Comparison of ENCODE assay signal across 22 cellular contexts in the genomic region with DNA sequence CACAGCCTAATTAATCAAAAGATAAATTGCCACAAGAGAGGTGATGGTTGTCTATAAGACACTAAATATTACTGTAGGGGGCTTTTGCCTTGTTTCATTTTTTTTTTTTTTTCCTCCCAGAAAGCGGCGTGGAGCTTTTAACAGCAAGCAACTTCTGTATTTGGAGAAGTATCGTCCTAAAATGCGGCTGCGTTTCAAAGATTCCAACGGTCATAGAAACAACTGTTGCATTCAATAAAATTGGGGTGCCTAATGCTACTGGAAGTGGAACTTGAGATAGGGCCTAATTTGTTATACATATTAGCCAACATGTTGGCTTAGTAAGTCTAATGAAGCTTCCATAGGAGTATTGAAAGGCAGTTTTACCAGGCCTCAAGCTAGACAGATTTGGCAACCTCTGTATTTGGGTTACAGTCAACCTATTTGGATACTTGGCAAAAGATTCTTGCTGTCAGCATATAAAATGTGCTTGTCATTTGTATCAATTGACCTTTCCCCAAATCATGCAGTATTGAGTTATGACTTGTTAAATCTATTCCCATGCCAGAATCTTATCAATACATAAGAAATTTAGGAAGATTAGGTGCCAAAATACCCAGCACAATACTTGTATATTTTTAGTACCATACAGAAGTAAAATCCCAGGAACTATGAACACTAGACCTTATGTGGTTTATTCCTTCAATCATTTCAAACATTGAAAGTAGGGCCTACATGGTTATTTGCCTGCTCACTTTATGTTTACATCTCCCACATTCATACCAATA. TPM values are rescaled to one million over a fixed set of nuclear protein-coding genes. Genes with fewer than 3 reads are reported as not detected.
DNase-seq lines count a peak whose midpoint lies in the region; ATAC-seq, FAIRE-seq and TF ChIP-seq lines count a peak whose summit lies in the region.
"Had no signal": no experiment of that assay in that cellular context is flagged by ENCODE, and none has a peak within 500 bp of the region (broad histone marks: within the 10 kb centered on the region; RNA-seq: fewer than 3 reads in every experiment).

No MANE protein-coding gene starts in this region.

- CTCF ChIA-PET in GM12878 (lab: Yijun Ruan, JAX), result interaction anchor here (1.0 to 2.6 kb wide), 2 partner anchors 18 to 228 kb away, joined by 3 to 8 read pairs; no protein-coding TSS in a partner anchor

- TF ChIP-seq POLR2A in GM12878 (IDR thresholded peaks at IDR 0.05; ENCODE audit: low read depth, low read length), result no peak

- no peak overlapping the region for H3K4me3 ChIP-seq in GM12878
- H3K4me3 ChIP-seq in liver (ENCODE audit: low read depth in 1 of 3, low read length in 3 of 3), result no peak overlapping the region
- H3K4me3 ChIP-seq: BLaER1 treated with 17β-estradiol and CSF1 and Interleukin-3, amounts not matched to agents 10 nM and 100 nM; HAP-1 had no signal

- H3K27ac ChIP-seq in GM12878 (ENCODE audit: control insufficient read depth, insufficient read depth) (no peak overlapping the region), liver (ENCODE audit: low read depth in 1 of 2, low read length in 2 of 2) (peak overlapping the region; percentile 2 to 7)
- H3K27ac ChIP-seq: BLaER1 treated with 17β-estradiol and CSF1 and Interleukin-3, amounts not matched to agents 10 nM and 100 nM; HL-60 had no signal

- no peaks in the 10 kb centered on the region for H3K27me3 Mint-ChIP-seq in stimulated activated naive CD8-positive, alpha-beta T cell treated with anti-CD3 and anti-CD28 coated beads, Interleukin-15, Interleukin-2, amounts not matched to agents 100 ng/mL and 50 ng/mL, for 24 hours
- no peaks in the 10 kb centered on the region for H3K27me3 Mint-ChIP-seq in stimulated activated naive CD8-positive, alpha-beta T cell treated with anti-CD3 and anti-CD28 coated beads, Interleukin-15, amount 100 ng/mL, for 72 hours
- H3K27me3 Mint-ChIP-seq in glutamatergic neuron (ENCODE audit: unreplicated experiment), result no peaks in the 10 kb centered on the region
- H3K27me3 Mint-ChIP-seq: CD4-positive, CD25-positive, alpha-beta regulatory T cell; IgD-negative memory B cell had no signal

- no peak for DNase-seq in stimulated activated naive CD8-positive, alpha-beta T cell treated with anti-CD3 and anti-CD28 coated beads, Interleukin-15, amount 100 ng/mL, for 72 hours
- DNase-seq in GM12878 (ENCODE audit: low read depth, low spot score) (no peak), UCSD-AML1 (lab: John Stamatoyannopoulos, UW; ENCODE audit: unreplicated experiment) (no peak), glutamatergic neuron (no peak)
- DNase-seq: 8988T; ACHN; CD4-positive, CD25-positive, alpha-beta regulatory T cell; DMS 273 treated with DMSO at 0.1 percent for 48 hours; DMS79 treated with DMSO at 0.1 percent for 48 hours; EL; GOT3 had no signal

- H3K9me3 ChIP-seq in GM12878 (replicated peaks; ENCODE audit: control insufficient read depth, insufficient read depth, low read length) (no peaks in the 10 kb centered on the region), liver (ENCODE audit: control insufficient read depth in 4 of 4, low read length in 3 of 4) (no peaks in the 10 kb centered on the region)
- H3K9me3 ChIP-seq: BLaER1 treated with 17β-estradiol and CSF1 and Interleukin-3, amounts not matched to agents 10 nM and 100 nM; HAP-1 had no signal

- POLR2A ChIA-PET in GM12878 (lab: Charles Lee), result interaction anchor here (0.6 kb wide), 1 partner anchor 215 kb away, joined by 3 read pairs; no protein-coding TSS in a partner anchor

- H3K4me2 ChIP-seq in GM12878 (ENCODE audit: control insufficient read depth, insufficient read depth), result no peak overlapping the region
- H3K4me2 ChIP-seq: BLaER1 treated with 17β-estradiol and CSF1 and Interleukin-3, amounts not matched to agents 10 nM and 100 nM had no signal

- intact Hi-C loops in GM12878 (cut with micrococcal nuclease; ENCODE audit: unreplicated experiment), result no loop called here

- peaks cover 19% of the 10 kb centered on the region for H3K4me1 Mint-ChIP-seq in stimulated activated naive CD8-positive, alpha-beta T cell treated with anti-CD3 and anti-CD28 coated beads, Interleukin-15, Interleukin-2, amounts not matched to agents 100 ng/mL and 50 ng/mL, for 24 hours (ENCODE audit: low read depth)
- H3K4me1 Mint-ChIP-seq in stimulated activated naive CD8-positive, alpha-beta T cell treated with anti-CD3 and anti-CD28 coated beads, Interleukin-15, amount 100 ng/mL, for 72 hours, result peaks cover 8% of the 10 kb centered on the region
- H3K4me1 Mint-ChIP-seq in glutamatergic neuron (ENCODE audit: low read depth, unreplicated experiment), result peaks cover 3% of the 10 kb centered on the region

- BruUV-seq in GM12878 (replicated peaks; lab: Mats Ljungman, UMichigan), result no TSS peak

- SMC1A ChIA-PET in GM12878 (lab: Charles Lee; ENCODE audit: uncharacterized antibody, unreplicated experiment), result interaction anchor here (0.8 kb wide), 1 partner anchor 25 kb away, joined by 3 read pairs; no protein-coding TSS in a partner anchor

- H4K20me1 ChIP-seq in GM12878 (ENCODE audit: control insufficient read depth, insufficient read depth), result no peaks in the 10 kb centered on the region

- H3K4me1 ChIP-seq in GM12878 (ENCODE audit: control insufficient read depth, insufficient read depth, low read length), result no peaks in the 10 kb centered on the region; the same call in 1 of the 2 replicates
- H3K4me1 ChIP-seq in liver (ENCODE audit: control insufficient read depth in 4 of 4, insufficient read depth in 4 of 4, low read length in 3 of 4), result peaks cover 0 to 12% (median 3%) of the 10 kb centered on the region in 4 donors

- no peak overlapping the region for H3K4me3 Mint-ChIP-seq in stimulated activated naive CD8-positive, alpha-beta T cell treated with anti-CD3 and anti-CD28 coated beads, Interleukin-15, Interleukin-2, amounts not matched to agents 100 ng/mL and 50 ng/mL, for 24 hours
- H3K4me3 Mint-ChIP-seq in stimulated activated naive CD8-positive, alpha-beta T cell treated with anti-CD3 and anti-CD28 coated beads, Interleukin-15, amount 100 ng/mL, for 72 hours, result no peak overlapping the region
- H3K4me3 Mint-ChIP-seq in glutamatergic neuron (ENCODE audit: unreplicated experiment), result no peak overlapping the region
- H3K4me3 Mint-ChIP-seq: CD4-positive, CD25-positive, alpha-beta regulatory T cell; IgD-negative memory B cell had no signal

- TF ChIP-seq CTCF in GM12878 (IDR thresholded peaks at IDR 0.05 in 2 of 3, conservative IDR thresholded peaks at IDR 0.05 in 1 of 3; ENCODE audit: control insufficient read depth in 2 of 3, extremely low read depth in 1 of 3, insufficient read depth in 1 of 3, low read depth in 3 of 3, low read length in 3 of 3) (no peak), liver (IDR thresholded peaks at IDR 0.05; ENCODE audit: low read depth, low read length, missing input control) (no peak), glutamatergic neuron (IDR thresholded peaks at IDR 0.05; ENCODE audit: partially characterized antibody, unreplicated experiment) (no peak)

- H3K79me2 ChIP-seq in GM12878 (ENCODE audit: control insufficient read depth, insufficient read depth, low read length), result peaks cover 26% of the 10 kb centered on the region

- H3K27me3 ChIP-seq in GM12878 (replicated peaks in 1 of 2; ENCODE audit: control insufficient read depth in 2 of 2, insufficient read depth in 2 of 2, low read length in 1 of 2) (no peaks in the 10 kb centered on the region), liver (ENCODE audit: control insufficient read depth in 4 of 4, insufficient read depth in 4 of 4, low read length in 3 of 4) (no peaks in the 10 kb centered on the region)
- H3K27me3 ChIP-seq: BLaER1 treated with 17β-estradiol and CSF1 and Interleukin-3, amounts not matched to agents 10 nM and 100 nM had no signal

- H3K9ac ChIP-seq in GM12878 (ENCODE audit: control insufficient read depth, insufficient read depth, low read length), result no peak overlapping the region
- H3K9ac ChIP-seq in liver (ENCODE audit: low read depth in 1 of 2, low read length in 2 of 2), result no peak overlapping the region
- H3K9ac ChIP-seq: BLaER1 treated with 17β-estradiol and CSF1 and Interleukin-3, amounts not matched to agents 10 nM and 100 nM had no signal

- in situ Hi-C loops in GM12878 (cut with MboI), result no loop called here

- H3K9me3 Mint-ChIP-seq in stimulated activated naive CD8-positive, alpha-beta T cell treated with anti-CD3 and anti-CD28 coated beads, Interleukin-15, Interleukin-2, amounts not matched to agents 100 ng/mL and 50 ng/mL, for 24 hours, result no peaks in the 10 kb centered on the region
- no peaks in the 10 kb centered on the region for H3K9me3 Mint-ChIP-seq in stimulated activated naive CD8-positive, alpha-beta T cell treated with anti-CD3 and anti-CD28 coated beads, Interleukin-15, amount 100 ng/mL, for 72 hours
- no peaks in the 10 kb centered on the region for H3K9me3 Mint-ChIP-seq in glutamatergic neuron (ENCODE audit: unreplicated experiment)
- H3K9me3 Mint-ChIP-seq: CD4-positive, CD25-positive, alpha-beta regulatory T cell; IgD-negative memory B cell had no signal

- H3K36me3 ChIP-seq in GM12878 (ENCODE audit: control insufficient read depth in 2 of 2, insufficient read depth in 2 of 2, low read length in 1 of 2) (peaks cover 3 to 26% of the 10 kb centered on the region in 2 experiments), liver (ENCODE audit: control insufficient read depth in 4 of 4, insufficient read depth in 3 of 4, low read depth in 1 of 4, low read length in 3 of 4) (peaks cover 1 to 56% (median 40%) of the 10 kb centered on the region in 4 donors)

- peaks cover 64% of the 10 kb centered on the region for H3K36me3 Mint-ChIP-seq in stimulated activated naive CD8-positive, alpha-beta T cell treated with anti-CD3 and anti-CD28 coated beads, Interleukin-15, Interleukin-2, amounts not matched to agents 100 ng/mL and 50 ng/mL, for 24 hours (ENCODE audit: low read depth)
- no peaks in the 10 kb centered on the region for H3K36me3 Mint-ChIP-seq in glutamatergic neuron (ENCODE audit: unreplicated experiment)

- ATAC-seq in stimulated activated naive CD8-positive, alpha-beta T cell treated with anti-CD3 and anti-CD28 coated beads, Interleukin-15, amount 100 ng/mL, for 72 hours, result no peak
- ATAC-seq in GM12878 (no peak), HG02981 (IDR thresholded peaks at IDR 0.05; ENCODE audit: unreplicated experiment) (no peak), HG02588 (IDR thresholded peaks at IDR 0.05; ENCODE audit: unreplicated experiment) (no peak)

- FAIRE-seq in GM12878 (lab: Jason Lieb, UNC), result no peak
- FAIRE-seq: G401.6, GM12892, GM19239 had no signal

- TF ChIP-seq EP300 in GM12878 (IDR thresholded peaks at IDR 0.05; ENCODE audit: borderline replicate concordance in 1 of 2, control insufficient read depth in 1 of 2, low read depth in 2 of 2, low read length in 2 of 2), result no peak

- H3K27ac Mint-ChIP-seq in stimulated activated naive CD8-positive, alpha-beta T cell treated with anti-CD3 and anti-CD28 coated beads, Interleukin-15, Interleukin-2, amounts not matched to agents 100 ng/mL and 50 ng/mL, for 24 hours, result peak overlapping the region; percentile 36
- no peak overlapping the region for H3K27ac Mint-ChIP-seq in stimulated activated naive CD8-positive, alpha-beta T cell treated with anti-CD3 and anti-CD28 coated beads, Interleukin-15, amount 100 ng/mL, for 72 hours
- H3K27ac Mint-ChIP-seq in glutamatergic neuron (ENCODE audit: unreplicated experiment), result no peak overlapping the region

- 89% methylated on average over 6 of the region's 6 CpGs for whole genome bisulfite sequencing in GM12878 (ENCODE audit: insufficient coverage, insufficient replicate concordance, low lambda C conversion rate, missing lambda C conversion rate)
- 95% methylated on average over 6 of the region's 6 CpGs for WGBS in liver

- H2AFZ ChIP-seq in GM12878 (ENCODE audit: control insufficient read depth, low read depth, low read length), result no peak overlapping the region

- no peak for TF ChIP-seq RAD21 in GM12878 (IDR thresholded peaks at IDR 0.05; ENCODE audit: insufficient read depth, low read depth, low read length)
- TF ChIP-seq RAD21 in liver (IDR thresholded peaks at IDR 0.05), result peak in 1 of 2 donors; percentile 4

- RAD21 ChIA-PET in GM12878 (lab: Charles Lee; ENCODE audit: unreplicated experiment), result no interaction called here

RNA-seq across cellular contexts. Expression of a gene that starts 7.8 kb away (rescaled TPM):
- 33.9 and 34.0 TPM in 2 replicates for total RNA-seq in GM12878 (2013; cell fraction: nucleolus; rRNA removed)
- total RNA-seq in GM12878 (2014; rRNA removed) (14.0 and 18.3 TPM in 2 replicates), GM12878 (2014; rRNA removed; fragmentation: Illumina TruSeq; extraction: Trizol) (9.4 and 12.0 TPM in 2 replicates), GM12878 (2021) (67.4 and 70.1 TPM in 2 replicates), liver (100 to 1,000 TPM; 190 to 237 TPM), glutamatergic neuron (ENCODE audit: unreplicated experiment) (87.9 TPM)
- polyA plus RNA-seq in GM12878 (2011; ENCODE audit: low read depth), result 36.6 TPM
- polyA plus RNA-seq in GM12878 (2011; rRNA removed) (25.4 and 32.3 TPM in 2 replicates), GM12878 (2014; fragmentation: Illumina TruSeq; extraction: Trizol) (79.3 and 104 TPM in 2 replicates), GM12878 (2014; fragmentation: Nextera tagmentation; extraction: Ambion mirVana) (not detected), GM12878 (2014; rRNA removed) (8.5 and 10.5 TPM in 2 replicates), GM12878 (2016; fragmentation: Nextera tagmentation; extraction: Ambion mirVana) (100 to 1,000 TPM; 171 to 190 TPM), liver (100 to 1,000 TPM in 1 of 2 donors, 10 to 100 TPM in 1; 34.3 to 114 TPM)
- polyA plus RNA-seq in GM12878 (2011; cell fraction: cytosol; rRNA removed), result 7.8 and 20.7 TPM in 2 replicates
- polyA plus RNA-seq in GM12878 (2011; cell fraction: nucleus; rRNA removed), result 19.5 and 20.0 TPM in 2 replicates
- 46.3 and 55.4 TPM in 2 replicates for polyA plus RNA-seq in GM12878 (2012)
- polyA minus RNA-seq in GM12878 (2011; rRNA and poly(A)+ RNA removed), result 19.1 and 31.9 TPM in 2 replicates
- polyA minus RNA-seq in GM12878 (2011; cell fraction: cytosol; rRNA and poly(A)+ RNA removed), result 25.9 and 30.9 TPM in 2 replicates
- polyA minus RNA-seq in GM12878 (2011; cell fraction: nucleus; rRNA and poly(A)+ RNA removed), result 38.3 and 65.9 TPM in 2 replicates

RNA-seq across cellular contexts. Expression of a gene that starts 55.5 kb away (rescaled TPM):
- 223 and 233 TPM in 2 replicates for total RNA-seq in GM12878 (2013; cell fraction: nucleolus; rRNA removed)
- 38.2 and 43.6 TPM in 2 replicates for total RNA-seq in GM12878 (2014; rRNA removed)
- 59.3 and 61.5 TPM in 2 replicates for total RNA-seq in GM12878 (2014; rRNA removed; fragmentation: Illumina TruSeq; extraction: Trizol)
- total RNA-seq in GM12878 (2021), result 39.4 and 41.1 TPM in 2 replicates
- 12.7 TPM for polyA plus RNA-seq in GM12878 (2011; ENCODE audit: low read depth)
- polyA plus RNA-seq in GM12878 (2011; rRNA removed), result 29.0 and 48.5 TPM in 2 replicates
- polyA plus RNA-seq in GM12878 (2011; cell fraction: cytosol; rRNA removed), result 6.4 and 7.9 TPM in 2 replicates
- 79.7 and 85.1 TPM in 2 replicates for polyA plus RNA-seq in GM12878 (2011; cell fraction: nucleus; rRNA removed)
- polyA plus RNA-seq in GM12878 (2012), result 20.3 and 28.3 TPM in 2 replicates
- 34.3 and 42.9 TPM in 2 replicates for polyA plus RNA-seq in GM12878 (2014; fragmentation: Illumina TruSeq; extraction: Trizol)
- polyA plus RNA-seq in GM12878 (2014; fragmentation: Nextera tagmentation; extraction: Ambion mirVana), result 1 to 10 TPM; 8.3 to 9.5 TPM
- polyA plus RNA-seq in GM12878 (2014; rRNA removed), result 17.2 and 18.6 TPM in 2 replicates
- polyA plus RNA-seq in GM12878 (2016; fragmentation: Nextera tagmentation; extraction: Ambion mirVana), result 10 to 100 TPM; 18.2 to 24.2 TPM
- 33.7 and 44.9 TPM in 2 replicates for polyA minus RNA-seq in GM12878 (2011; rRNA and poly(A)+ RNA removed)
- polyA minus RNA-seq in GM12878 (2011; cell fraction: cytosol; rRNA and poly(A)+ RNA removed), result 15.9 and 17.9 TPM in 2 replicates
- 92.0 and 133 TPM in 2 replicates for polyA minus RNA-seq in GM12878 (2011; cell fraction: nucleus; rRNA and poly(A)+ RNA removed)
- total RNA-seq in liver, result 10 to 100 TPM; 38.6 to 38.9 TPM
- 10 to 100 TPM in 1 of 2 donors, 1 to 10 TPM in 1; 7.7 to 11.7 TPM for polyA plus RNA-seq in liver
- 38.7 TPM for total RNA-seq in glutamatergic neuron (ENCODE audit: unreplicated experiment)
